Comparison of ENCODE assay signal across 1 cellular context in the genomic region with DNA sequence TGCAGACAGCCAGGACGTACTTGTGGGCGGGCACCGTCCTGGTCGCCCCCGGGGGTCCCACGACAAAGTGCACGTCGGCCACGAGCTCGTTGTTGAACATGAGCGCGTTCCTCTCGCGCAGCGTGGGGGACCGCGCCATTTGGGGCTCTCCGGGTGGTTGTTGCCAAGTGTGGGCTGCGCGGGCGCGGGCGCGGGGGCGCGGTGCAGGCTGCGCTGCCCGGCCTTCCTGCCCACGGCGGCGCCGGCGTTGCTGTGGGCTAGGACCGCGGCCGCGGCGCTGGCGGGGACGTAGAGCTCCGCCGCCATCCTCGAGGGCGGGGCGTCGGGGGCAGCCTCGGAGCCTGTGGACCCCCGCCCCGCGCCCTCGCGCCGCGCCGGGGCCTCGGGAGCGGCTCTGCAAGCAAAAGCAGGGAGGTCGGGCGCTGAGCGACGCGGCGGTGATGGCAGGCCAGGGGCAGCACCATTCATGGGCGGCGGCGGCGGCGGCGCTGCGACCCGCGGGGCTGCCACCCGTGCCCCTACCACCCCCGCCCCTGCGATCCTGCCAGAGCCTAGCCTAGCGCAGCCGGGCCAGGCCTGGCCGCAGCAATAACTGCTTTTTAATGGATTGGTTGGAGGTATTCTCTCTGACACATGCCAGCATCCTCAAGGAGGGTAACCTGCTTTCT.
TF ChIP-seq lines count a peak whose summit lies in the region.

No MANE protein-coding gene starts in this region.

TF ChIP-seq in GM12878, 131 proteins besides CTCF, POLR2A, EP300 and RAD21:
- TF ChIP-seq EED (IDR thresholded peaks at IDR 0.05; ENCODE audit: low read depth): no peak
- TF ChIP-seq, protein P1, sequence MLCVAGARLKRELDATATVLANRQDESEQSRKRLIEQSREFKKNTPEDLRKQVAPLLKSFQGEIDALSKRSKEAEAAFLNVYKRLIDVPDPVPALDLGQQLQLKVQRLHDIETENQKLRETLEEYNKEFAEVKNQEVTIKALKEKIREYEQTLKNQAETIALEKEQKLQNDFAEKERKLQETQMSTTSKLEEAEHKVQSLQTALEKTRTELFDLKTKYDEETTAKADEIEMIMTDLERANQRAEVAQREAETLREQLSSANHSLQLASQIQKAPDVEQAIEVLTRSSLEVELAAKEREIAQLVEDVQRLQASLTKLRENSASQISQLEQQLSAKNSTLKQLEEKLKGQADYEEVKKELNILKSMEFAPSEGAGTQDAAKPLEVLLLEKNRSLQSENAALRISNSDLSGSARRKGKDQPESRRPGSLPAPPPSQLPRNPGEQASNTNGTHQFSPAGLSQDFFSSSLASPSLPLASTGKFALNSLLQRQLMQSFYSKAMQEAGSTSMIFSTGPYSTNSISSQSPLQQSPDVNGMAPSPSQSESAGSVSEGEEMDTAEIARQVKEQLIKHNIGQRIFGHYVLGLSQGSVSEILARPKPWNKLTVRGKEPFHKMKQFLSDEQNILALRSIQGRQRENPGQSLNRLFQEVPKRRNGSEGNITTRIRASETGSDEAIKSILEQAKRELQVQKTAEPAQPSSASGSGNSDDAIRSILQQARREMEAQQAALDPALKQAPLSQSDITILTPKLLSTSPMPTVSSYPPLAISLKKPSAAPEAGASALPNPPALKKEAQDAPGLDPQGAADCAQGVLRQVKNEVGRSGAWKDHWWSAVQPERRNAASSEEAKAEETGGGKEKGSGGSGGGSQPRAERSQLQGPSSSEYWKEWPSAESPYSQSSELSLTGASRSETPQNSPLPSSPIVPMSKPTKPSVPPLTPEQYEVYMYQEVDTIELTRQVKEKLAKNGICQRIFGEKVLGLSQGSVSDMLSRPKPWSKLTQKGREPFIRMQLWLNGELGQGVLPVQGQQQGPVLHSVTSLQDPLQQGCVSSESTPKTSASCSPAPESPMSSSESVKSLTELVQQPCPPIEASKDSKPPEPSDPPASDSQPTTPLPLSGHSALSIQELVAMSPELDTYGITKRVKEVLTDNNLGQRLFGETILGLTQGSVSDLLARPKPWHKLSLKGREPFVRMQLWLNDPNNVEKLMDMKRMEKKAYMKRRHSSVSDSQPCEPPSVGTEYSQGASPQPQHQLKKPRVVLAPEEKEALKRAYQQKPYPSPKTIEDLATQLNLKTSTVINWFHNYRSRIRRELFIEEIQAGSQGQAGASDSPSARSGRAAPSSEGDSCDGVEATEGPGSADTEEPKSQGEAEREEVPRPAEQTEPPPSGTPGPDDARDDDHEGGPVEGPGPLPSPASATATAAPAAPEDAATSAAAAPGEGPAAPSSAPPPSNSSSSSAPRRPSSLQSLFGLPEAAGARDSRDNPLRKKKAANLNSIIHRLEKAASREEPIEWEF (IDR thresholded peaks at IDR 0.05; ENCODE audit: insufficient replicate concordance, low read depth, low read length): no peak
- TF ChIP-seq, protein P2, sequence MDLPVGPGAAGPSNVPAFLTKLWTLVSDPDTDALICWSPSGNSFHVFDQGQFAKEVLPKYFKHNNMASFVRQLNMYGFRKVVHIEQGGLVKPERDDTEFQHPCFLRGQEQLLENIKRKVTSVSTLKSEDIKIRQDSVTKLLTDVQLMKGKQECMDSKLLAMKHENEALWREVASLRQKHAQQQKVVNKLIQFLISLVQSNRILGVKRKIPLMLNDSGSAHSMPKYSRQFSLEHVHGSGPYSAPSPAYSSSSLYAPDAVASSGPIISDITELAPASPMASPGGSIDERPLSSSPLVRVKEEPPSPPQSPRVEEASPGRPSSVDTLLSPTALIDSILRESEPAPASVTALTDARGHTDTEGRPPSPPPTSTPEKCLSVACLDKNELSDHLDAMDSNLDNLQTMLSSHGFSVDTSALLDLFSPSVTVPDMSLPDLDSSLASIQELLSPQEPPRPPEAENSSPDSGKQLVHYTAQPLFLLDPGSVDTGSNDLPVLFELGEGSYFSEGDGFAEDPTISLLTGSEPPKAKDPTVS (IDR thresholded peaks at IDR 0.05; ENCODE audit: low read depth, low read length): no peak
- TF ChIP-seq NR2C2 (IDR thresholded peaks at IDR 0.05; ENCODE audit: borderline replicate concordance, control insufficient read depth, insufficient read length, low read depth): no peak
- no peak for TF ChIP-seq ZBED1 (IDR thresholded peaks at IDR 0.05; ENCODE audit: borderline replicate concordance)
- no peak for TF ChIP-seq FOXK2 (IDR thresholded peaks at IDR 0.05)
- no peak for TF ChIP-seq RB1 (IDR thresholded peaks at IDR 0.05; ENCODE audit: borderline replicate concordance)
- TF ChIP-seq, protein P3, sequence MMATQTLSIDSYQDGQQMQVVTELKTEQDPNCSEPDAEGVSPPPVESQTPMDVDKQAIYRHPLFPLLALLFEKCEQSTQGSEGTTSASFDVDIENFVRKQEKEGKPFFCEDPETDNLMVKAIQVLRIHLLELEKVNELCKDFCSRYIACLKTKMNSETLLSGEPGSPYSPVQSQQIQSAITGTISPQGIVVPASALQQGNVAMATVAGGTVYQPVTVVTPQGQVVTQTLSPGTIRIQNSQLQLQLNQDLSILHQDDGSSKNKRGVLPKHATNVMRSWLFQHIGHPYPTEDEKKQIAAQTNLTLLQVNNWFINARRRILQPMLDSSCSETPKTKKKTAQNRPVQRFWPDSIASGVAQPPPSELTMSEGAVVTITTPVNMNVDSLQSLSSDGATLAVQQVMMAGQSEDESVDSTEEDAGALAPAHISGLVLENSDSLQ (IDR thresholded peaks at IDR 0.05): no peak
- TF ChIP-seq SREBF2 (IDR thresholded peaks at IDR 0.05; ENCODE audit: low read length): no peak
- no peak for TF ChIP-seq NFIC (IDR thresholded peaks at IDR 0.05; ENCODE audit: low read depth, low read length)
- no peak for TF ChIP-seq ZNF207 (IDR thresholded peaks at IDR 0.05; ENCODE audit: borderline replicate concordance)
- TF ChIP-seq BMI1 (IDR thresholded peaks at IDR 0.05; ENCODE audit: borderline replicate concordance): no peak
- TF ChIP-seq ZNF274 (IDR thresholded peaks at IDR 0.05; ENCODE audit: insufficient read depth, insufficient read length): no peak
- TF ChIP-seq MXI1 (IDR thresholded peaks at IDR 0.05; ENCODE audit: low read depth, low read length): no peak
- TF ChIP-seq DPF2 (IDR thresholded peaks at IDR 0.05): no peak
- no peak for TF ChIP-seq LARP7 (IDR thresholded peaks at IDR 0.05)
- TF ChIP-seq PML (IDR thresholded peaks at IDR 0.05; ENCODE audit: low read length): no peak
